In the genomic region with DNA sequence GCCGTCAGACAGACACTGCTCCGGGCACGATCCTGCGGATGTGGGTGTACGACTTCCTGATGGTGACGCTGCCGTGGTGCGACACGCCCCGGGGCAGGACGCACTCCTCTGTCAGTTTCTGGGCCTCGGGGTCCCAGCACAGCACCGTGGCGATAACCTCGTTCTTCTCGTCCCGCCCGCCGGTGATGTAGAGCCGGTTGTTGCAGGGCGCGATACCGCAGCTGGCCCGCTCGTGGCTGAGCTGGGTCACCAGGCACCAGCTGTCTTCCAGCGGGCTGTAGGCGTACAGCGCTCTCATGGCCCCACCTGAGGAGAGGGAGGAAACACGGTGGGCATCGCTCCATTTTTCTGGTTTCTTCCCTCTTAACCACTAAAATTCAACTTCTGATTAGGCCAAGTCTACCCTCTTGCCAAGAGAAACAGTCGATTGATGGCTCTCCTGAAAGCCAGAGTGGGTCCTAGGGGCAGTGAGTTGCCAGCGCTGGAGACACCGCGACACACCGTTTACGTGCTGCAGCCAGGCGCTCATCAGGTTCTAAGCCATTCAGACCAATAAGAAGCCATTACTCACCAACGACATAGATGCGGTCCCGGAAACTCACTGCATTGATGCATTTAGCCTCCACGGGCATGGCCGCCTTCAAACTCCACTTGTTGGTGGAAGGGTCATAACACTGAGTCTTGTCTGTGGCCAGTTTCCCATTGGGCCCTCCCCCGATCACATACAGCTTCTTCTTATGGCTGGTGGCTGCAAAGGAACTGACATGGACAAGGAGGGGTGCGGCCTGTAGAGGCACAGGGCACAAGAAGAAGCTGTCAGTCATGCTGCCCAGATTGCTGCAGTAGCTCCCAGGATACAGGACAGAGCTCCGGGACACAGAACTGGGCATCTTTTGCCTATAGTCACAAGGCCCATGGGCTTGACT, we compare ENCODE assay signal across 21 cellular contexts.
A peak's percentile ranks its signal among the peaks of the same experiment; 100 is the strongest.
DNase-seq lines count a peak whose midpoint lies in the region; ATAC-seq and TF ChIP-seq lines count a peak whose summit lies in the region.
"Had no signal": no experiment of that assay in that cellular context is flagged by ENCODE, and none has a peak within 500 bp of the region (broad histone marks: within the 10 kb centered on the region; RNA-seq: fewer than 3 reads in every experiment).

No MANE protein-coding gene starts in this region.

- peaks cover 43% of the 10 kb centered on the region for H3K4me1 Mint-ChIP-seq in mesothelial cell of epicardium
- H3K4me1 Mint-ChIP-seq: activated naive CD8-positive, alpha-beta T cell treated with anti-CD3 and anti-CD28 coated beads, Interleukin-2, amount 10 ng/mL, durations not matched to agents 7 days and 5 days; stimulated activated effector memory CD8-positive, alpha-beta T cell treated with anti-CD3 and anti-CD28 coated beads, Interleukin-12 subunit alpha, Interleukin-12 subunit beta, amount 100 ng/mL, for 72 hours had no signal

- H3K4me3 ChIP-seq in mammary epithelial cell (replicated peaks in 1 of 3; ENCODE audit: insufficient read depth in 1 of 3, low read depth in 2 of 3, low read length in 3 of 3) (no peak overlapping the region), breast epithelium (no peak overlapping the region)
- H3K4me3 ChIP-seq: BLaER1 treated with 17β-estradiol and CSF1 and Interleukin-3, amounts not matched to agents 10 nM and 100 nM; gastroesophageal sphincter; testis had no signal

- in situ Hi-C loops in mammary epithelial cell (cut with MboI; ENCODE audit: low sequenced_read_pairs in 2 of 2): no loop called here

- H4K20me1 ChIP-seq in mammary epithelial cell (ENCODE audit: insufficient read depth, low read length): no peaks in the 10 kb centered on the region

- peak overlapping the region; percentile 41 for H3K27ac Mint-ChIP-seq in mesothelial cell of epicardium
- H3K27ac Mint-ChIP-seq: activated naive CD8-positive, alpha-beta T cell treated with anti-CD3 and anti-CD28 coated beads, Interleukin-2, amount 10 ng/mL, durations not matched to agents 7 days and 5 days had no signal

- intact Hi-C loops in mammary epithelial cell (cut with micrococcal nuclease) (no loop called here), breast epithelium (cut with DNase I; ENCODE audit: low total_unique reads) (no loop called here), left colon (cut with DNase I, micrococcal nuclease) (no loop called here)

- H3K36me3 ChIP-seq in mammary epithelial cell (ENCODE audit: insufficient read depth, low read length): no peaks in the 10 kb centered on the region
- H3K36me3 ChIP-seq in breast epithelium: no peaks in the 10 kb centered on the region
- H3K36me3 ChIP-seq: gastroesophageal sphincter had no signal

- peak overlapping the region; percentile 72 for H2AFZ ChIP-seq in mammary epithelial cell (ENCODE audit: low read depth, low read length)

- H3K36me3 Mint-ChIP-seq in mesothelial cell of epicardium: no peaks in the 10 kb centered on the region

- WGBS in mammary epithelial cell (ENCODE audit: low coverage, missing lambda C conversion rate): 63% methylated on average over 37 of the region's 45 CpGs

- no peak overlapping the region for H3K27ac ChIP-seq in mammary epithelial cell (ENCODE audit: insufficient read depth, low read depth, low read length)
- H3K27ac ChIP-seq in breast epithelium: peak overlapping the region in 1 of 2 donors; percentile 25
- H3K27ac ChIP-seq: gastroesophageal sphincter, testis had no signal

- H3K9ac ChIP-seq in mammary epithelial cell (ENCODE audit: insufficient read depth, low read length): no peak overlapping the region
- H3K9ac ChIP-seq: BLaER1 treated with 17β-estradiol and CSF1 and Interleukin-3, amounts not matched to agents 10 nM and 100 nM had no signal

- peak overlapping the region; percentile 50 for H3K4me2 ChIP-seq in mammary epithelial cell (ENCODE audit: insufficient read depth, low read depth, low read length)

- no peaks in the 10 kb centered on the region for H3K27me3 Mint-ChIP-seq in mesothelial cell of epicardium (ENCODE audit: low read depth)
- H3K27me3 Mint-ChIP-seq: activated naive CD8-positive, alpha-beta T cell treated with anti-CD3 and anti-CD28 coated beads, Interleukin-2, amount 10 ng/mL, durations not matched to agents 7 days and 5 days had no signal

- H3K9me3 ChIP-seq in mammary epithelial cell (replicated peaks; ENCODE audit: insufficient read depth, low read length) (no peaks in the 10 kb centered on the region), breast epithelium (no peaks in the 10 kb centered on the region)
- H3K9me3 ChIP-seq: Caco-2, gastroesophageal sphincter, testis had no signal

- H3K4me3 Mint-ChIP-seq in mesothelial cell of epicardium: no peak overlapping the region
- H3K4me3 Mint-ChIP-seq: activated naive CD8-positive, alpha-beta T cell treated with anti-CD3 and anti-CD28 coated beads, Interleukin-2, amount 10 ng/mL, durations not matched to agents 7 days and 5 days; stimulated activated effector memory CD8-positive, alpha-beta T cell treated with anti-CD3 and anti-CD28 coated beads, Interleukin-12 subunit alpha, Interleukin-12 subunit beta, amount 100 ng/mL, for 72 hours had no signal

- CTCF ChIA-PET in mammary epithelial cell (lab: Charles Lee; ENCODE audit: low non-redundant PET): interaction anchor here (0.6 kb wide), 2 partner anchors 131 to 1268 kb away, joined by 3 to 5 read pairs; no protein-coding TSS in a partner anchor

- BruUV-seq in mammary epithelial cell (replicated peaks; lab: Mats Ljungman, UMichigan): no TSS peak

- ATAC-seq in GM18861 (IDR thresholded peaks at IDR 0.05; ENCODE audit: unreplicated experiment) (no peak), left colon (no peak)
- ATAC-seq: gastroesophageal sphincter; stimulated activated effector memory CD8-positive, alpha-beta T cell treated with anti-CD3 and anti-CD28 coated beads, Interleukin-12 subunit alpha, Interleukin-12 subunit beta, amount 100 ng/mL, for 72 hours had no signal

- no peaks in the 10 kb centered on the region for H3K79me2 ChIP-seq in mammary epithelial cell (ENCODE audit: insufficient read depth, low read length)

- H3K4me1 ChIP-seq in mammary epithelial cell (ENCODE audit: insufficient read depth, low read length) (peaks cover 23% of the 10 kb centered on the region), breast epithelium (no peaks in the 10 kb centered on the region)
- H3K4me1 ChIP-seq: Caco-2, gastroesophageal sphincter, testis had no signal

- DNase-seq in mammary epithelial cell (no peak), breast epithelium (ENCODE audit: low spot score in 2 of 2) (no peak), ecto neural progenitor cell (ENCODE audit: low spot score) (peak; percentile 28), mesothelial cell of epicardium (ENCODE audit: low spot score in 2 of 2, unreplicated experiment in 2 of 2) (peak in 1 of 2 experiments; percentile 35), ureter (ENCODE audit: low spot score) (peak; percentile 37), NCI-H226 (no peak), left colon (no peak)
- DNase-seq: activated CD4-positive, alpha-beta T cell treated with anti-CD3 and anti-CD28 coated beads for 1 hour; activated naive CD8-positive, alpha-beta T cell treated with anti-CD3 and anti-CD28 coated beads, Interleukin-2, amount 10 ng/mL, durations not matched to agents 7 days and 5 days; Caco-2; DND-41; effector memory CD4-positive, alpha-beta T cell; Karpas-422; NCI-H524; retina; T-helper 1 cell; testis had no signal

- peaks cover 4% of the 10 kb centered on the region for H3K9me3 Mint-ChIP-seq in mesothelial cell of epicardium
- H3K9me3 Mint-ChIP-seq: activated naive CD8-positive, alpha-beta T cell treated with anti-CD3 and anti-CD28 coated beads, Interleukin-2, amount 10 ng/mL, durations not matched to agents 7 days and 5 days; stimulated activated effector memory CD8-positive, alpha-beta T cell treated with anti-CD3 and anti-CD28 coated beads, Interleukin-12 subunit alpha, Interleukin-12 subunit beta, amount 100 ng/mL, for 72 hours had no signal

- TF ChIP-seq CTCF in mammary epithelial cell (conservative IDR thresholded peaks at IDR 0.05 in 1 of 2, IDR thresholded peaks at IDR 0.05 in 1 of 2; ENCODE audit: extremely low read depth in 1 of 2, insufficient read depth in 1 of 2, low read depth in 1 of 2, low read length in 2 of 2): no peak
- TF ChIP-seq CTCF in breast epithelium (IDR thresholded peaks at IDR 0.05): no peak
- no peak for TF ChIP-seq CTCF in mesothelial cell of epicardium (IDR thresholded peaks at IDR 0.05; ENCODE audit: unreplicated experiment)

- no peaks in the 10 kb centered on the region for H3K27me3 ChIP-seq in mammary epithelial cell (ENCODE audit: insufficient read depth, low read length)
- no peaks in the 10 kb centered on the region for H3K27me3 ChIP-seq in breast epithelium
- H3K27me3 ChIP-seq: BLaER1 treated with 17β-estradiol and CSF1 and Interleukin-3, amounts not matched to agents 10 nM and 100 nM; gastroesophageal sphincter; testis had no signal

- no peak for TF ChIP-seq POLR2A in breast epithelium (IDR thresholded peaks at IDR 0.05)

- dilution Hi-C loops in mammary epithelial cell (cut with HindIII; ENCODE audit: low sequenced_read_pairs): no loop called here

Comparison
In these comparisons a context has a peak if more than half of its experiments do, and no peak if none do; other contexts are left out.
1. DNase-seq: peak in ecto neural progenitor cell (single experiment) and ureter (single experiment); none in mammary epithelial cell (single experiment), breast epithelium (0 of 2), NCI-H226 (single experiment) and left colon (0 of 2).